Comparison of ENCODE assay signal across 8 cellular contexts in the genomic region with DNA sequence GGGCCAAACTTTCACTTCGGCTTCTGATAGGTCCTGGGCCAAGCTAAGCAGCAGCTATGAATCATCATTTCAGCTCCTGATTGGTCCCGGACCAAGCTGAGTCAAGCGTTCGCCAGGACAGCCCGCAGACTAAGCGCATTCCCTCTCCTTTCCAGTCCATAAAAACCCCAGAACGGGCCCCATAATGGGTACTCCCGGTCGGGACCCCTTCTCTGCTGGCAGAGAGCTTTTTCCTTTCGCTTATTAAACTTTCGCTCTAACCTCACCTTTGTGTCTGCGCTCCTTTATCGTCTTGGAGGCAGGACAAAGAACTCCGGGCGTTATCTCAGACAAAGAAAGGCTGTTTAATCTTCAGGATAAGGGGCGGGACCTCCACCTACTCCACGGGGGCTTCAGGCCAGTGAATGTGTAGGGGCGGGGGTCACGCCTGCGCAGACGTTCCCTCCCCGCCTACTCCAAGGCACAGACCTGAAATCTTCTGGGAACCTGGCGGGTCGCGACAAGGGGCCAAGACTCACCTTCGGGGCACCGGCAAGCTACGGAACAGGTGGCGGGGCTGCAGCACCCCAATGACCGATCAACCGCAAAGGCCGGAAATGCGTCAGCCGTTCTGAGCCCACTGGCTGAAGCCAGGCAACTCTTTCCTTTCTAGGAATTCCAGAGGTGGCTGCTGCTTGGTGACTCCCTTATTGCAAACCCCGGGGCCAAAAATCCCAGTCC. TPM values are rescaled to one million over a fixed set of nuclear protein-coding genes. Genes with fewer than 3 reads are reported as not detected.
DNase-seq lines count a peak whose midpoint lies in the region; ATAC-seq and TF ChIP-seq lines count a peak whose summit lies in the region.

Gene ZSCAN31, minus strand, starts transcription at position 585 of the 720 bp plus-strand sequence. CDS start 6,465 bp downstream, outside the sequence.

- in situ Hi-C loops in Panc1 (cut with HindIII; ENCODE audit: low pct_unique_long_range_greater_than_20kb, low sequenced_read_pairs): no loop called here

- no peak within 1 kb of the TSS for H3K4me3 Mint-ChIP-seq in Calu3 (ENCODE audit: low read depth, unreplicated experiment)
- H3K4me3 Mint-ChIP-seq in activated T-helper 17 cell treated with anti-CD3 and anti-CD28 coated beads, Interleukin-2, amount 50 U/mL, for 72 hours: no peak within 1 kb of the TSS
- no peak within 1 kb of the TSS for H3K4me3 Mint-ChIP-seq in naive B cell
- no peak within 1 kb of the TSS for H3K4me3 Mint-ChIP-seq in stimulated activated memory B cell treated with anti-CD40 and anti-IgM and Interleukin-4, amounts not matched to agents 10 μg/mL and 1 μg/mL and 100 μg/mL, for 72 hours

- H3K27me3 Mint-ChIP-seq in Calu3 (ENCODE audit: unreplicated experiment) (no peaks in the 10 kb centered on the region), naive B cell (no peaks in the 10 kb centered on the region)
- no peaks in the 10 kb centered on the region for H3K27me3 Mint-ChIP-seq in activated T-helper 17 cell treated with anti-CD3 and anti-CD28 coated beads, Interleukin-2, amount 50 U/mL, for 72 hours
- no peaks in the 10 kb centered on the region for H3K27me3 Mint-ChIP-seq in stimulated activated memory B cell treated with anti-CD40 and anti-IgM and Interleukin-4, amounts not matched to agents 10 μg/mL and 1 μg/mL and 100 μg/mL, for 72 hours

- POLR2A ChIA-PET in Panc1 (lab: Charles Lee): interaction anchor here (0.6 to 0.7 kb wide), 5 partner anchors 9 to 526 kb away, joined by 3 to 6 read pairs (median 3); partner anchors contain the start of gene ZKSCAN3

- ATAC-seq in GM21526 (IDR thresholded peaks at IDR 0.05; ENCODE audit: low FRiP score, unreplicated experiment) (peak; percentile 91), Panc1 (peak; percentile 97), naive B cell (ENCODE audit: low read depth in 2 of 2) (peak; percentile 87)
- ATAC-seq in activated T-helper 17 cell treated with anti-CD3 and anti-CD28 coated beads, Interleukin-2, amount 50 U/mL, for 72 hours (replicated peaks): peak; percentile 89
- ATAC-seq in stimulated activated memory B cell treated with anti-CD40 and anti-IgM and Interleukin-4, amounts not matched to agents 10 μg/mL and 1 μg/mL and 100 μg/mL, for 72 hours: peak; percentile 93

- no peaks in the 10 kb centered on the region; the same call in 1 of the 2 replicates for H3K36me3 ChIP-seq in Panc1 (ENCODE audit: control insufficient read depth, insufficient read depth, low read length)

- peak; percentile 91 for DNase-seq in Calu3
- DNase-seq in HuH-7.5 (ENCODE audit: low spot score): peak; percentile 20
- no peak for DNase-seq in Panc1 (ENCODE audit: low read depth, low spot score)
- DNase-seq in fibroblast of mammary gland (ENCODE audit: low read depth): peak; percentile 98
- peak; percentile 66 for DNase-seq in naive B cell

- TSS peak; percentile 68 for BruUV-seq in Calu3 (replicated peaks; lab: Mats Ljungman, UMichigan)
- TSS peak; percentile 97 for BruUV-seq in Panc1 (replicated peaks; lab: Mats Ljungman, UMichigan)

- TF ChIP-seq CTCF in Calu3 (IDR thresholded peaks at IDR 0.05; ENCODE audit: unreplicated experiment) (no peak), Panc1 (IDR thresholded peaks at IDR 0.05) (no peak), fibroblast of mammary gland (conservative IDR thresholded peaks at IDR 0.05; ENCODE audit: control insufficient read depth, insufficient read depth, low read depth, low read length) (no peak)

- H3K27ac Mint-ChIP-seq in Calu3 (ENCODE audit: unreplicated experiment) (no peak within 1 kb of the TSS), naive B cell (no peak within 1 kb of the TSS)
- H3K27ac Mint-ChIP-seq in activated T-helper 17 cell treated with anti-CD3 and anti-CD28 coated beads, Interleukin-2, amount 50 U/mL, for 72 hours: no peak within 1 kb of the TSS
- H3K27ac Mint-ChIP-seq in stimulated activated memory B cell treated with anti-CD40 and anti-IgM and Interleukin-4, amounts not matched to agents 10 μg/mL and 1 μg/mL and 100 μg/mL, for 72 hours: no peak within 1 kb of the TSS

- H3K36me3 Mint-ChIP-seq in Calu3 (ENCODE audit: insufficient read depth, unreplicated experiment) (no peaks in the 10 kb centered on the region), naive B cell (peaks cover 0 to 7% of the 10 kb centered on the region in 2 donors)
- H3K36me3 Mint-ChIP-seq in activated T-helper 17 cell treated with anti-CD3 and anti-CD28 coated beads, Interleukin-2, amount 50 U/mL, for 72 hours (ENCODE audit: low read depth): no peaks in the 10 kb centered on the region
- H3K36me3 Mint-ChIP-seq in stimulated activated memory B cell treated with anti-CD40 and anti-IgM and Interleukin-4, amounts not matched to agents 10 μg/mL and 1 μg/mL and 100 μg/mL, for 72 hours: peaks cover 6% of the 10 kb centered on the region

- H3K9me3 Mint-ChIP-seq in Calu3 (ENCODE audit: low read depth, unreplicated experiment): peaks cover 5% of the 10 kb centered on the region
- peaks cover 3% of the 10 kb centered on the region for H3K9me3 Mint-ChIP-seq in activated T-helper 17 cell treated with anti-CD3 and anti-CD28 coated beads, Interleukin-2, amount 50 U/mL, for 72 hours
- peaks cover 1 to 12% (median 7%) of the 10 kb centered on the region in 7 donors for H3K9me3 Mint-ChIP-seq in naive B cell
- H3K9me3 Mint-ChIP-seq in stimulated activated memory B cell treated with anti-CD40 and anti-IgM and Interleukin-4, amounts not matched to agents 10 μg/mL and 1 μg/mL and 100 μg/mL, for 72 hours: peaks cover 9% of the 10 kb centered on the region

- intact Hi-C loops in Calu3 (cut with micrococcal nuclease; ENCODE audit: unreplicated experiment) (no loop called here), Panc1 (cut with micrococcal nuclease; ENCODE audit: unreplicated experiment) (loop anchor here (5.0 kb wide), 1 partner anchor 113 kb away; no protein-coding TSS in a partner anchor)

- CTCF ChIA-PET in Calu3 (lab: Charles Lee): interaction anchor here (0.7 to 2.3 kb wide), 2 partner anchors 20 to 69 kb away, joined by 4 to 11 read pairs; partner anchors contain the start of gene ZSCAN26
- CTCF ChIA-PET in Panc1 (lab: Charles Lee): no interaction called here

- no peaks in the 10 kb centered on the region for H3K27me3 ChIP-seq in Panc1 (ENCODE audit: control insufficient read depth, insufficient read depth, low read length)

- H3K9me3 ChIP-seq in Panc1 (ENCODE audit: control insufficient read depth, insufficient read depth, low read depth, low read length): no peaks in the 10 kb centered on the region

- H3K4me1 Mint-ChIP-seq in Calu3 (ENCODE audit: low read depth, unreplicated experiment) (peaks cover 9% of the 10 kb centered on the region), naive B cell (no peaks in the 10 kb centered on the region)
- peaks cover 4% of the 10 kb centered on the region for H3K4me1 Mint-ChIP-seq in activated T-helper 17 cell treated with anti-CD3 and anti-CD28 coated beads, Interleukin-2, amount 50 U/mL, for 72 hours
- peaks cover 19% of the 10 kb centered on the region for H3K4me1 Mint-ChIP-seq in stimulated activated memory B cell treated with anti-CD40 and anti-IgM and Interleukin-4, amounts not matched to agents 10 μg/mL and 1 μg/mL and 100 μg/mL, for 72 hours

- peak within 1 kb of the TSS; percentile 95 for H3K27ac ChIP-seq in Panc1 (ENCODE audit: low read length)

- H3K4me3 ChIP-seq in Panc1 (ENCODE audit: low read depth in 2 of 2, low read length in 2 of 2) (peak within 1 kb of the TSS; percentile 85 to 86), fibroblast of mammary gland (ENCODE audit: control insufficient read depth, low read depth, low read length) (peak within 1 kb of the TSS; percentile 77)

- peaks cover 23% of the 10 kb centered on the region for H3K4me1 ChIP-seq in Panc1 (ENCODE audit: control insufficient read depth, insufficient read depth, low read length)

RNA-seq across cellular contexts. Expression of gene ZSCAN31, which starts in this region (rescaled TPM):
- 4.9 and 5.8 TPM in 2 replicates for total RNA-seq in Calu3 (2022)
- 10.4 TPM for total RNA-seq in Panc1 (2021; ENCODE audit: unreplicated experiment)
- polyA plus RNA-seq in Panc1 (2012; ENCODE audit: insufficient read length): 10.2 TPM
- total RNA-seq in activated T-helper 17 cell treated with anti-CD3 and anti-CD28 coated beads, Interleukin-2, amount 50 U/mL, for 72 hours: 1 to 10 TPM in 1 of 2 donors, under 1 TPM in 1; 0.63 to 1.0 TPM
- polyA plus RNA-seq in naive B cell (ENCODE audit: low read depth in 6 of 6): 1 to 10 TPM in 3 of 6 donors, under 1 TPM in 2, not detected in 1; 0.54 to 3.3 (median 1.5) TPM
